ENCODE assay signal across 21 cellular contexts in genomic region chr2:236613607-236614006, GRCh38.
"Had no signal": no experiment of that assay in that cellular context is flagged by ENCODE, and none has a peak within 500 bp of the region (broad histone marks: within the 10 kb centered on the region; RNA-seq: fewer than 3 reads in every experiment).

No MANE protein-coding gene starts in this region.

- H3K27ac ChIP-seq: body of pancreas, lower lobe of right lung, neural progenitor cell, tibial artery, VCaP had no signal

- H3K9ac ChIP-seq: neural progenitor cell had no signal

- H3K4me3 Mint-ChIP-seq: activated CD4-positive, alpha-beta T cell treated with anti-CD3 and anti-CD28 coated beads, Interleukin-2, amount 10 ng/mL, durations not matched to agents 7 days and 5 days; activated CD8-positive, alpha-beta memory T cell treated with anti-CD3 and anti-CD28 coated beads, Interleukin-2, amount 10 ng/mL, durations not matched to agents 7 days and 5 days; activated CD8-positive, alpha-beta T cell treated with anti-CD3 and anti-CD28 coated beads for 36 hours; activated naive CD4-positive, alpha-beta T cell treated with anti-CD3 and anti-CD28 coated beads, Interleukin-2, amount 10 ng/mL, durations not matched to agents 7 days and 5 days; naive thymus-derived CD4-positive, alpha-beta T cell; neural progenitor cell; T-cell; T-helper 2 cell treated with Interferon-gamma antibody and Interleukin-4, amounts not matched to agents 5 μg/mL and 100 μg/mL, for 36 hours had no signal

- H3K27me3 Mint-ChIP-seq: activated CD8-positive, alpha-beta T cell treated with anti-CD3 and anti-CD28 coated beads for 36 hours had no signal

- H3K9me3 Mint-ChIP-seq: activated CD4-positive, alpha-beta T cell treated with anti-CD3 and anti-CD28 coated beads, Interleukin-2, amount 10 ng/mL, durations not matched to agents 7 days and 5 days; activated CD8-positive, alpha-beta T cell treated with anti-CD3 and anti-CD28 coated beads for 36 hours; activated naive CD4-positive, alpha-beta T cell treated with anti-CD3 and anti-CD28 coated beads, Interleukin-2, amount 10 ng/mL, durations not matched to agents 7 days and 5 days; naive thymus-derived CD4-positive, alpha-beta T cell; neural progenitor cell; T-cell; T-helper 2 cell treated with Interferon-gamma antibody and Interleukin-4, amounts not matched to agents 5 μg/mL and 100 μg/mL, for 36 hours had no signal

- H2AFZ ChIP-seq: neural progenitor cell had no signal

- H3K27me3 ChIP-seq: body of pancreas, neural progenitor cell, tibial artery had no signal

- H3K4me3 ChIP-seq: body of pancreas, lower lobe of right lung, neural progenitor cell, tibial artery had no signal

- H3K9me3 ChIP-seq: body of pancreas, lower lobe of right lung, tibial artery had no signal

- H3K4me2 ChIP-seq: neural progenitor cell had no signal

- H3K27ac Mint-ChIP-seq: activated CD4-positive, alpha-beta T cell treated with anti-CD3 and anti-CD28 coated beads, Interleukin-2, amount 10 ng/mL, durations not matched to agents 7 days and 5 days; activated CD8-positive, alpha-beta memory T cell treated with anti-CD3 and anti-CD28 coated beads, Interleukin-2, amount 10 ng/mL, durations not matched to agents 7 days and 5 days; activated CD8-positive, alpha-beta T cell treated with anti-CD3 and anti-CD28 coated beads for 36 hours; activated naive CD4-positive, alpha-beta T cell treated with anti-CD3 and anti-CD28 coated beads, Interleukin-2, amount 10 ng/mL, durations not matched to agents 7 days and 5 days; naive thymus-derived CD4-positive, alpha-beta T cell; neural progenitor cell; progenitor cell of endocrine pancreas; T-cell; T-helper 2 cell treated with Interferon-gamma antibody and Interleukin-4, amounts not matched to agents 5 μg/mL and 100 μg/mL, for 36 hours had no signal

- H3K36me3 Mint-ChIP-seq: activated CD8-positive, alpha-beta memory T cell treated with anti-CD3 and anti-CD28 coated beads, Interleukin-2, amount 10 ng/mL, durations not matched to agents 7 days and 5 days; activated naive CD4-positive, alpha-beta T cell treated with anti-CD3 and anti-CD28 coated beads, Interleukin-2, amount 10 ng/mL, durations not matched to agents 7 days and 5 days; naive thymus-derived CD4-positive, alpha-beta T cell; neural progenitor cell; T-cell had no signal

- ATAC-seq: activated CD8-positive, alpha-beta memory T cell treated with anti-CD3 and anti-CD28 coated beads, Interleukin-2, amount 10 ng/mL, durations not matched to agents 7 days and 5 days; activated CD8-positive, alpha-beta T cell treated with anti-CD3 and anti-CD28 coated beads for 36 hours; esophagus mucosa; lower lobe of right lung; naive thymus-derived CD4-positive, alpha-beta T cell; T-cell had no signal

- H3K4me1 Mint-ChIP-seq: activated CD8-positive, alpha-beta memory T cell treated with anti-CD3 and anti-CD28 coated beads, Interleukin-2, amount 10 ng/mL, durations not matched to agents 7 days and 5 days had no signal

- H3K36me3 ChIP-seq: lower lobe of right lung, neural progenitor cell, tibial artery had no signal

- H3K4me1 ChIP-seq: lower lobe of right lung, tibial artery had no signal

- DNase-seq: activated CD4-positive, alpha-beta T cell treated with anti-CD3 and anti-CD28 coated beads, Interleukin-2, amount 10 ng/mL, durations not matched to agents 7 days and 5 days; activated CD4-positive, CD25-positive, alpha-beta regulatory T cell treated with anti-CD3 and anti-CD28 coated beads, Interleukin-2, amount 50 U/mL, for 72 hours; activated CD8-positive, alpha-beta memory T cell treated with anti-CD3 and anti-CD28 coated beads, Interleukin-2, amount 10 ng/mL, durations not matched to agents 7 days and 5 days; activated CD8-positive, alpha-beta T cell treated with anti-CD3 and anti-CD28 coated beads for 36 hours; activated effector memory CD4-positive, alpha-beta T cell treated with anti-CD3 and anti-CD28 coated beads, Interleukin-2, amount 50 U/mL, for 16 hours; activated naive CD4-positive, alpha-beta T cell treated with anti-CD3 and anti-CD28 coated beads, Interleukin-2, amount 10 ng/mL, durations not matched to agents 7 days and 5 days; activated T-cell treated with anti-CD3 and anti-CD28 coated beads for 4 hours; effector memory CD4-positive, alpha-beta T cell; lower lobe of right lung; naive thymus-derived CD4-positive, alpha-beta T cell; retina; stimulated activated CD4-positive, alpha-beta T cell treated with anti-CD3 and anti-CD28 coated beads, Interleukin-4, amount 100 ng/mL, for 24 hours; stimulated activated naive CD4-positive, alpha-beta T cell treated with Interleukin-2 at 50 U/mL for 16 hours; T-cell; tibial artery had no signal
